In genomic region chr6:139398658-139399057, GRCh38 we compare ENCODE assay signal across 22 cellular contexts. TPM values are rescaled to one million over a fixed set of nuclear protein-coding genes. Genes with fewer than 3 reads are reported as not detected.
DNase-seq lines count a peak whose midpoint lies in the region; ATAC-seq, FAIRE-seq and TF ChIP-seq lines count a peak whose summit lies in the region.
"Had no signal": no experiment of that assay in that cellular context is flagged by ENCODE, and none has a peak within 500 bp of the region (broad histone marks: within the 10 kb centered on the region; RNA-seq: fewer than 3 reads in every experiment).

No MANE protein-coding gene starts in this region.

- peak overlapping the region; percentile 56 for H2AFZ ChIP-seq in K562 (ENCODE audit: low read depth, low read length)

- no peaks in the 10 kb centered on the region for H3K36me3 Mint-ChIP-seq in activated CD4-positive, alpha-beta T cell treated with anti-CD3 and anti-CD28 coated beads for 36 hours (ENCODE audit: low read depth)

- 60% methylated on average over 1 of the region's 1 CpG for whole genome bisulfite sequencing in K562 (ENCODE audit: insufficient coverage, low coverage, missing lambda C conversion rate)

- H3K4me2 ChIP-seq in K562 (ENCODE audit: insufficient read depth, low read length), result no peak overlapping the region

- H3K27me3 Mint-ChIP-seq in activated CD4-positive, alpha-beta T cell treated with anti-CD3 and anti-CD28 coated beads for 36 hours, result peaks cover 3% of the 10 kb centered on the region
- H3K27me3 Mint-ChIP-seq: B cell; CD4-positive, alpha-beta T cell had no signal

- H3K9me1 ChIP-seq in K562 (ENCODE audit: control insufficient read depth, insufficient read depth, low read length), result no peaks in the 10 kb centered on the region

- CTCF ChIA-PET in K562 (lab: Yijun Ruan, JAX; ENCODE audit: low intra/inter-chr PET ratio), result no interaction called here
- CTCF ChIA-PET in activated CD4-positive, alpha-beta T cell treated with anti-CD3 and anti-CD28 coated beads for 36 hours (lab: Charles Lee), result interaction anchor here (0.7 kb wide), 1 partner anchor 10 kb away, joined by 3 read pairs; no protein-coding TSS in a partner anchor

- FAIRE-seq in K562 (lab: Jason Lieb, UNC), result peak; percentile 11
- FAIRE-seq: D721Med, G401.6, GM12891, HepG2, HTR-8/SVneo had no signal

- POLR2A ChIA-PET in K562 (lab: Yijun Ruan, JAX), result interaction anchor here (1.0 to 1.1 kb wide), 2 partner anchors 24 to 109 kb away, joined by 3 read pairs; partner anchors contain the start of gene CITED2
- POLR2A ChIA-PET in activated CD4-positive, alpha-beta T cell treated with anti-CD3 and anti-CD28 coated beads for 36 hours (lab: Charles Lee), result no interaction called here

- H3K4me3 Mint-ChIP-seq in activated CD4-positive, alpha-beta T cell treated with anti-CD3 and anti-CD28 coated beads for 36 hours, result no peak overlapping the region
- H3K4me3 Mint-ChIP-seq: B cell; CD4-positive, alpha-beta T cell; HFFc6 had no signal

- in situ Hi-C loops in K562 (cut with MboI), result no loop called here

- no peaks in the 10 kb centered on the region for H3K9me3 Mint-ChIP-seq in activated CD4-positive, alpha-beta T cell treated with anti-CD3 and anti-CD28 coated beads for 36 hours (ENCODE audit: low read depth)
- H3K9me3 Mint-ChIP-seq: CD4-positive, alpha-beta T cell; HFFc6 had no signal

- no peak overlapping the region for H3K9ac ChIP-seq in K562 (ENCODE audit: insufficient read depth in 1 of 2, low read depth in 2 of 2, low read length in 2 of 2)

- H3K27ac ChIP-seq in K562 (ENCODE audit: extremely low read depth, low read depth, low read length), result no peak overlapping the region

- H3K27ac Mint-ChIP-seq in activated CD4-positive, alpha-beta T cell treated with anti-CD3 and anti-CD28 coated beads for 36 hours, result no peak overlapping the region
- H3K27ac Mint-ChIP-seq: B cell; CD4-positive, alpha-beta T cell; HFFc6 had no signal

- BruUV-seq in K562 (replicated peaks; lab: Mats Ljungman, UMichigan), result no TSS peak

- no peaks in the 10 kb centered on the region for H4K20me1 ChIP-seq in K562 (replicated peaks; ENCODE audit: control insufficient read depth, insufficient read depth, low read length)

- no peak for TF ChIP-seq POLR2A in K562 (conservative IDR thresholded peaks at IDR 0.05)

- TF ChIP-seq RAD21 in K562 (CRISPR knock-in tag; conservative IDR thresholded peaks at IDR 0.05 in 1 of 2, IDR thresholded peaks at IDR 0.05 in 1 of 2), result no peak

- no peak for ATAC-seq in K562
- peak; percentile 11 for ATAC-seq in sciatic nerve
- ATAC-seq in HG03196 (IDR thresholded peaks at IDR 0.05; ENCODE audit: unreplicated experiment), result no peak
- ATAC-seq in activated CD4-positive, alpha-beta T cell treated with anti-CD3 and anti-CD28 coated beads for 36 hours, result no peak
- ATAC-seq: HepG2 had no signal

- no peaks in the 10 kb centered on the region for H3K4me1 Mint-ChIP-seq in activated CD4-positive, alpha-beta T cell treated with anti-CD3 and anti-CD28 coated beads for 36 hours
- H3K4me1 Mint-ChIP-seq: B cell had no signal

- no peak for TF ChIP-seq EP300 in K562 (IDR thresholded peaks at IDR 0.05; ENCODE audit: low read length)

- H3K9me3 ChIP-seq in K562 (replicated peaks; ENCODE audit: control insufficient read depth, insufficient read depth, low read depth, low read length), result no peaks in the 10 kb centered on the region

- DNase-seq in AG20443 (ENCODE audit: low spot score) (peak; percentile 15), K562 (ENCODE audit: extremely low read depth in 1 of 4, low spot score in 3 of 4) (no peak), fibroblast of peridontal ligament (ENCODE audit: extremely low read depth) (peak; percentile 53), sciatic nerve (ENCODE audit: low spot score) (no peak), NCI-H2227 (lab: John Stamatoyannopoulos, UW; ENCODE audit: unreplicated experiment) (no peak)
- DNase-seq in activated CD4-positive, alpha-beta T cell treated with anti-CD3 and anti-CD28 coated beads for 36 hours, result no peak
- DNase-seq: 8988T; C1 segment of cervical spinal cord; CD4-positive, alpha-beta T cell; COR-L47; DMS153; DMS79 treated with DMSO at 0.1 percent for 48 hours; EL; HCEC 1CT; HFFc6 had no signal

- no peaks in the 10 kb centered on the region for H3K27me3 ChIP-seq in K562 (ENCODE audit: control insufficient read depth in 2 of 2, insufficient read depth in 2 of 2, low read length in 2 of 2)

- no peak for TF ChIP-seq CTCF in K562 (IDR thresholded peaks at IDR 0.05 in 2 of 3, conservative IDR thresholded peaks at IDR 0.05 in 1 of 3; ENCODE audit: insufficient read depth in 2 of 3, low read depth in 1 of 3, low read length in 3 of 3)

- peaks cover 2 to 7% of the 10 kb centered on the region in 2 experiments; a peak in 3 of 5 replicates for H3K4me1 ChIP-seq in K562 (replicated peaks in 1 of 2; ENCODE audit: control insufficient read depth in 2 of 2, insufficient read depth in 2 of 2, low read length in 2 of 2)

- intact Hi-C loops in K562 (cut with micrococcal nuclease), result no loop called here
- intact Hi-C loops in sciatic nerve (cut with DNase I), result no loop called here
- intact Hi-C loops in activated CD4-positive, alpha-beta T cell treated with anti-CD3 and anti-CD28 coated beads for 36 hours (cut with DNase I, micrococcal nuclease), result no loop called here

- no peak overlapping the region for H3K4me3 ChIP-seq in K562

- no peaks in the 10 kb centered on the region for H3K36me3 ChIP-seq in K562 (ENCODE audit: control insufficient read depth, insufficient read depth, low read length)

- no peaks in the 10 kb centered on the region for H3K79me2 ChIP-seq in K562 (ENCODE audit: control insufficient read depth, insufficient read depth, low read length)

TF ChIP-seq in K562, 482 proteins besides CTCF, POLR2A, EP300 and RAD21 (continues in another document):
- TF ChIP-seq POU5F1 (IDR thresholded peaks at IDR 0.05; ENCODE audit: borderline replicate concordance, low read depth, low read length, partially characterized antibody) (no peak), SMAD1 (IDR thresholded peaks at IDR 0.05; ENCODE audit: low read depth, low read length, partially characterized antibody) (no peak), POLR2G (IDR thresholded peaks at IDR 0.05; ENCODE audit: low read depth, low read length) (no peak), RBM15 (IDR thresholded peaks at IDR 0.05; ENCODE audit: insufficient read depth, low read length) (no peak), SMARCA4 (IDR thresholded peaks at IDR 0.05) (no peak), ZNF121 (CRISPR knock-in tag; conservative IDR thresholded peaks at IDR 0.05) (no peak), GTF2A2 (tag; IDR thresholded peaks at IDR 0.05) (no peak), GTF2E2 (tag; IDR thresholded peaks at IDR 0.05) (no peak), CEBPZ (IDR thresholded peaks at IDR 0.05; ENCODE audit: borderline replicate concordance, low read depth, low read length) (no peak)

RNA-seq across cellular contexts. Expression of gene CITED2, which starts 24.2 kb away (rescaled TPM):
- 15.3 and 17.8 TPM in 2 replicates for total RNA-seq in K562 (2011; cell fraction: chromatin; rRNA removed; ENCODE audit: low replicate concordance)
- total RNA-seq in K562 (2011; cell fraction: nucleolus; rRNA removed), result 22.8 and 25.8 TPM in 2 replicates
- 18.8 and 19.2 TPM in 2 replicates for total RNA-seq in K562 (2011; cell fraction: nucleoplasm; rRNA removed)
- 56.6 and 80.0 TPM in 2 replicates for total RNA-seq in K562 (2014; rRNA removed)
- 15.3 and 18.2 TPM in 2 replicates for total RNA-seq in K562 (2014; rRNA removed; fragmentation: Illumina TruSeq; extraction: Trizol)
- total RNA-seq in K562 (2015; rRNA removed; fragmentation: Illumina TruSeq; extraction: Trizol), result 12.0 and 13.5 TPM in 2 replicates
- total RNA-seq in K562 (2021), result 80.9 and 86.1 TPM in 2 replicates
- 17.5 and 44.7 TPM in 2 replicates for polyA plus RNA-seq in K562 (2011; rRNA removed)
- 24.9 and 64.7 TPM in 2 replicates for polyA plus RNA-seq in K562 (2011; cell fraction: cytosol; rRNA removed)
- 35.6 and 45.1 TPM in 2 replicates for polyA plus RNA-seq in K562 (2011; cell fraction: nucleus; rRNA removed)
- 30.8 and 32.8 TPM in 2 replicates for polyA plus RNA-seq in K562 (2012)
- polyA plus RNA-seq in K562 (2014; fragmentation: Illumina TruSeq; extraction: Trizol), result 43.4 and 44.8 TPM in 2 replicates
- polyA plus RNA-seq in K562 (2014; fragmentation: Nextera tagmentation; extraction: Ambion mirVana), result under 1 TPM; 0.21 to 0.43 TPM
- polyA plus RNA-seq in K562 (2014; rRNA removed), result 34.2 and 34.8 TPM in 2 replicates
- 8.4 and 17.5 TPM in 2 replicates for polyA minus RNA-seq in K562 (2011; rRNA and poly(A)+ RNA removed)
- 22.9 and 45.5 TPM in 2 replicates for polyA minus RNA-seq in K562 (2011; cell fraction: cytosol; rRNA and poly(A)+ RNA removed)
- polyA minus RNA-seq in K562 (2011; cell fraction: nucleus; rRNA and poly(A)+ RNA removed), result 19.1 and 55.8 TPM in 2 replicates
- total RNA-seq in sciatic nerve, result 187 TPM
- total RNA-seq in activated CD4-positive, alpha-beta T cell treated with anti-CD3 and anti-CD28 coated beads for 36 hours, result 10 to 100 TPM; 45.1 to 58.1 TPM

Comparison
In these comparisons a context has a peak if more than half of its experiments do, and no peak if none do; other contexts are left out.
1. DNase-seq: peak in AG20443 (single experiment) and fibroblast of peridontal ligament (single experiment); none in K562 (0 of 4), sciatic nerve (single experiment), NCI-H2227 (single experiment) and activated CD4-positive, alpha-beta T cell treated with anti-CD3 and anti-CD28 coated beads for 36 hours (single experiment).